1 cellular context compared by ENCODE assay signal in genomic region chr7:44847509-44847919, GRCh38.
TF ChIP-seq lines count a peak whose summit lies in the region.

No MANE protein-coding gene starts in this region.

TF ChIP-seq in GM23338, 12 proteins besides CTCF, POLR2A, EP300 and RAD21 (continued from another document):
- TF ChIP-seq, protein P1, sequence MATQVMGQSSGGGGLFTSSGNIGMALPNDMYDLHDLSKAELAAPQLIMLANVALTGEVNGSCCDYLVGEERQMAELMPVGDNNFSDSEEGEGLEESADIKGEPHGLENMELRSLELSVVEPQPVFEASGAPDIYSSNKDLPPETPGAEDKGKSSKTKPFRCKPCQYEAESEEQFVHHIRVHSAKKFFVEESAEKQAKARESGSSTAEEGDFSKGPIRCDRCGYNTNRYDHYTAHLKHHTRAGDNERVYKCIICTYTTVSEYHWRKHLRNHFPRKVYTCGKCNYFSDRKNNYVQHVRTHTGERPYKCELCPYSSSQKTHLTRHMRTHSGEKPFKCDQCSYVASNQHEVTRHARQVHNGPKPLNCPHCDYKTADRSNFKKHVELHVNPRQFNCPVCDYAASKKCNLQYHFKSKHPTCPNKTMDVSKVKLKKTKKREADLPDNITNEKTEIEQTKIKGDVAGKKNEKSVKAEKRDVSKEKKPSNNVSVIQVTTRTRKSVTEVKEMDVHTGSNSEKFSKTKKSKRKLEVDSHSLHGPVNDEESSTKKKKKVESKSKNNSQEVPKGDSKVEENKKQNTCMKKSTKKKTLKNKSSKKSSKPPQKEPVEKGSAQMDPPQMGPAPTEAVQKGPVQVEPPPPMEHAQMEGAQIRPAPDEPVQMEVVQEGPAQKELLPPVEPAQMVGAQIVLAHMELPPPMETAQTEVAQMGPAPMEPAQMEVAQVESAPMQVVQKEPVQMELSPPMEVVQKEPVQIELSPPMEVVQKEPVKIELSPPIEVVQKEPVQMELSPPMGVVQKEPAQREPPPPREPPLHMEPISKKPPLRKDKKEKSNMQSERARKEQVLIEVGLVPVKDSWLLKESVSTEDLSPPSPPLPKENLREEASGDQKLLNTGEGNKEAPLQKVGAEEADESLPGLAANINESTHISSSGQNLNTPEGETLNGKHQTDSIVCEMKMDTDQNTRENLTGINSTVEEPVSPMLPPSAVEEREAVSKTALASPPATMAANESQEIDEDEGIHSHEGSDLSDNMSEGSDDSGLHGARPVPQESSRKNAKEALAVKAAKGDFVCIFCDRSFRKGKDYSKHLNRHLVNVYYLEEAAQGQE (IDR thresholded peaks at IDR 0.05; ENCODE audit: unreplicated experiment): no peak
TF ChIP-seq in GM23338: peak in this region for 1.
